In genomic region chr22:42384506-42384905, GRCh38 we compare ENCODE assay signal across 29 cellular contexts. TPM values are rescaled to one million over a fixed set of nuclear protein-coding genes. Genes with fewer than 3 reads are reported as not detected.
"Had no signal": no experiment of that assay in that cellular context is flagged by ENCODE, and none has a peak within 500 bp of the region (broad histone marks: within the 10 kb centered on the region; RNA-seq: fewer than 3 reads in every experiment).

No MANE protein-coding gene starts in this region.

- H3K4me3 Mint-ChIP-seq: mesothelial cell of epicardium; natural killer cell treated with Interleukin-12 subunit alpha and Interleukin-12 subunit beta and Interleukin-15 and Interleukin-18, amount 100 ng/mL, for 72 hours; neural crest cell; stimulated activated effector memory CD8-positive, alpha-beta T cell treated with anti-CD3 and anti-CD28 coated beads, Interleukin-12 subunit alpha, Interleukin-12 subunit beta, amount 100 ng/mL, for 72 hours; type B pancreatic cell had no signal

- H3K27me3 ChIP-seq: gastroesophageal sphincter, heart left ventricle, hepatocyte, left lung, right atrium auricular region, sigmoid colon, stomach, testis had no signal

- DNase-seq: cortex of kidney; foreskin keratinocyte; kidney; left cardiac atrium; mesenchymal stem cell; mucosa of descending colon; naive B cell; nucleus accumbens; sigmoid colon; stimulated activated CD4-positive, alpha-beta T cell treated with anti-CD3 and anti-CD28 coated beads, Interleukin-2, amount 100 ng/mL, for 24 hours; stimulated activated CD4-positive, alpha-beta T cell treated with anti-CD3 and anti-CD28 coated beads, Interleukin-4, amount 100 ng/mL, for 24 hours; stimulated activated naive CD4-positive, alpha-beta T cell treated with Interleukin-2 at 50 U/mL for 16 hours; stomach; testis; tibial artery had no signal

- H3K9me3 ChIP-seq: gastroesophageal sphincter, heart left ventricle, left lung, mucosa of descending colon, prostate gland, right atrium auricular region, sigmoid colon, stomach, testis, tibial artery had no signal

- ATAC-seq: foreskin keratinocyte; gastroesophageal sphincter; heart left ventricle; left cardiac atrium; left lung; mucosa of descending colon; natural killer cell treated with Interleukin-12 subunit alpha and Interleukin-12 subunit beta and Interleukin-15 and Interleukin-18, amount 100 ng/mL, for 72 hours; stimulated activated effector memory CD8-positive, alpha-beta T cell treated with anti-CD3 and anti-CD28 coated beads, Interleukin-12 subunit alpha, Interleukin-12 subunit beta, amount 100 ng/mL, for 72 hours had no signal

- H3K36me3 ChIP-seq: gastroesophageal sphincter, heart left ventricle, prostate gland, right atrium auricular region, sigmoid colon, tibial artery had no signal

- H3K4me3 ChIP-seq: gastroesophageal sphincter, heart left ventricle, hepatocyte, left lung, mucosa of descending colon, prostate gland, right atrium auricular region, sigmoid colon, stomach, testis, tibial artery had no signal

- H3K27ac ChIP-seq: foreskin keratinocyte, gastroesophageal sphincter, heart left ventricle, hepatocyte, left lung, prostate gland, right atrium auricular region, sigmoid colon, stomach, testis, tibial artery had no signal

- H3K4me2 ChIP-seq: hepatocyte had no signal

- H3K27me3 Mint-ChIP-seq: natural killer cell treated with Interleukin-12 subunit alpha and Interleukin-12 subunit beta and Interleukin-15 and Interleukin-18, amount 100 ng/mL, for 72 hours; type B pancreatic cell had no signal

- H3K4me1 Mint-ChIP-seq: stimulated activated effector memory CD8-positive, alpha-beta T cell treated with anti-CD3 and anti-CD28 coated beads, Interleukin-12 subunit alpha, Interleukin-12 subunit beta, amount 100 ng/mL, for 72 hours had no signal

- H3K4me1 ChIP-seq: gastroesophageal sphincter, heart left ventricle, left lung, prostate gland, right atrium auricular region, sigmoid colon, stomach, testis, tibial artery had no signal

- H3K9me3 Mint-ChIP-seq: mesothelial cell of epicardium; naive B cell; natural killer cell treated with Interleukin-12 subunit alpha and Interleukin-12 subunit beta and Interleukin-15 and Interleukin-18, amount 100 ng/mL, for 72 hours; neural crest cell; stimulated activated effector memory CD8-positive, alpha-beta T cell treated with anti-CD3 and anti-CD28 coated beads, Interleukin-12 subunit alpha, Interleukin-12 subunit beta, amount 100 ng/mL, for 72 hours; type B pancreatic cell had no signal

- H3K27ac Mint-ChIP-seq: mesothelial cell of epicardium; natural killer cell treated with Interleukin-12 subunit alpha and Interleukin-12 subunit beta and Interleukin-15 and Interleukin-18, amount 100 ng/mL, for 72 hours; stimulated activated effector memory CD8-positive, alpha-beta T cell treated with anti-CD3 and anti-CD28 coated beads, Interleukin-12 subunit alpha, Interleukin-12 subunit beta, amount 100 ng/mL, for 72 hours; type B pancreatic cell had no signal

- H3K36me3 Mint-ChIP-seq: mesothelial cell of epicardium; naive B cell; natural killer cell treated with Interleukin-12 subunit alpha and Interleukin-12 subunit beta and Interleukin-15 and Interleukin-18, amount 100 ng/mL, for 72 hours; stimulated activated effector memory CD8-positive, alpha-beta T cell treated with anti-CD3 and anti-CD28 coated beads, Interleukin-12 subunit alpha, Interleukin-12 subunit beta, amount 100 ng/mL, for 72 hours; type B pancreatic cell had no signal

- H3K79me2 ChIP-seq: hepatocyte had no signal

- H2AFZ ChIP-seq: hepatocyte had no signal

RNA-seq across cellular contexts. Expression of gene NFAM1, which starts 47.7 kb away (rescaled TPM):
- total RNA-seq: foreskin keratinocyte, lung microvascular endothelial cell, osteocyte had no signal
- polyA plus RNA-seq: fibroblast of lung, foreskin keratinocyte had no signal
